23 cellular contexts compared by ENCODE assay signal in genomic region chr2:66462196-66462825, GRCh38. TPM values are rescaled to one million over a fixed set of nuclear protein-coding genes. Genes with fewer than 3 reads are reported as not detected.
A peak's percentile ranks its signal among the peaks of the same experiment; 100 is the strongest.
DNase-seq lines count a peak whose midpoint lies in the region; ATAC-seq and TF ChIP-seq lines count a peak whose summit lies in the region.
"Had no signal": no experiment of that assay in that cellular context is flagged by ENCODE, and none has a peak within 500 bp of the region (broad histone marks: within the 10 kb centered on the region; RNA-seq: fewer than 3 reads in every experiment).

No MANE protein-coding gene starts in this region.

- H2BK120ac ChIP-seq in IMR-90 (ENCODE audit: low read depth, low read length): no peak overlapping the region

- no peak overlapping the region for H3K14ac ChIP-seq in IMR-90 (replicated peaks; ENCODE audit: low read depth, low read length)

- no peaks in the 10 kb centered on the region for H3K27me3 ChIP-seq in IMR-90 (ENCODE audit: control insufficient read depth, insufficient read depth, low read length)
- H3K27me3 ChIP-seq in sigmoid colon: no peaks in the 10 kb centered on the region
- H3K27me3 ChIP-seq: heart right ventricle, SJCRH30 had no signal

- H2BK20ac ChIP-seq in IMR-90 (ENCODE audit: low read depth, low read length): no peak overlapping the region

- no peak overlapping the region for H4K5ac ChIP-seq in IMR-90 (ENCODE audit: low read depth, low read length)

- no peak overlapping the region; the same call in 1 of the 2 replicates for H3K18ac ChIP-seq in IMR-90 (ENCODE audit: low read depth, low read length)

- H4K91ac ChIP-seq in IMR-90 (ENCODE audit: insufficient read depth, low read depth, low read length): no peak overlapping the region

- H2AK5ac ChIP-seq in IMR-90 (ENCODE audit: low read depth, low read length): no peak overlapping the region

- no peak overlapping the region for H3K4ac ChIP-seq in IMR-90 (ENCODE audit: low read depth, low read length)

- WGBS in IMR-90 (ENCODE audit: extremely low coverage in 2 of 2, insufficient read length in 1 of 2), 2 experiments: 20% methylated on average over 1 of the region's 8 CpGs; no CpG with 5 or more reads in 1 of the 2 experiments
- WGBS in sigmoid colon, 2 donors: 74 to 76% methylated on average over 8 of the region's 8 CpGs

- 0 out of 2 replicates have a peak overlapping the region, but pooled peaks have one; percentile 19 for H3K9ac ChIP-seq in IMR-90 (ENCODE audit: low read depth, low read length)

- H3K9me3 ChIP-seq in IMR-90 (ENCODE audit: control insufficient read depth, insufficient read depth, low read length) (no peaks in the 10 kb centered on the region), sigmoid colon (no peaks in the 10 kb centered on the region)
- H3K9me3 ChIP-seq: heart right ventricle, psoas muscle, SJCRH30 had no signal

- TF ChIP-seq RAD21 in IMR-90 (IDR thresholded peaks at IDR 0.05; ENCODE audit: low read length): no peak

- no peak overlapping the region for H4K8ac ChIP-seq in IMR-90 (ENCODE audit: low read depth in 2 of 2, low read length in 2 of 2)

- H3K9me1 ChIP-seq in IMR-90 (ENCODE audit: insufficient read depth, low read length): peaks cover 21% of the 10 kb centered on the region

- H3K79me1 ChIP-seq in IMR-90 (ENCODE audit: low read depth in 1 of 2, low read length in 2 of 2): peaks cover 5 to 78% of the 10 kb centered on the region in 2 experiments

- BruUV-seq in IMR-90 (replicated peaks; lab: Mats Ljungman, UMichigan): no TSS peak

- ATAC-seq in IMR-90 (ENCODE audit: low read depth) (peak; percentile 25), HG02588 (IDR thresholded peaks at IDR 0.05; ENCODE audit: unreplicated experiment) (no peak)
- ATAC-seq: HCT116, heart right ventricle, natural killer cell, psoas muscle, WTC11 had no signal

- no peak overlapping the region for H2AFZ ChIP-seq in IMR-90 (replicated peaks; ENCODE audit: low read length, poor library complexity)
- H2AFZ ChIP-seq: PC-9 had no signal

- no peak overlapping the region for H2AK9ac ChIP-seq in IMR-90 (replicated peaks; ENCODE audit: low read depth, low read length, poor library complexity)

- H3K4me3 ChIP-seq in IMR-90 (ENCODE audit: insufficient read depth, low read depth, low read length) (no peak overlapping the region), sigmoid colon (no peak overlapping the region)
- H3K4me3 ChIP-seq: heart right ventricle, PC-9, psoas muscle, SJCRH30 had no signal

- CTCF ChIA-PET in IMR-90 (lab: Yijun Ruan, JAX) (interaction anchor here (0.5 kb wide), 1 partner anchor 1574 kb away, joined by 4 read pairs; no protein-coding TSS in a partner anchor), GM10248 (lab: Yijun Ruan, JAX) (interaction anchor here (0.9 to 1.6 kb wide), 2 partner anchors 10 to 30 kb away, joined by 3 to 5 read pairs; no protein-coding TSS in a partner anchor)

- dilution Hi-C loops in IMR-90 (cut with HindIII; ENCODE audit: low sequenced_read_pairs, unreplicated experiment): no loop called here

- in situ Hi-C loops in IMR-90 (cut with MboI; ENCODE audit: low sequenced_read_pairs): no loop called here

- H3K36me3 ChIP-seq in IMR-90 (ENCODE audit: control insufficient read depth, insufficient read depth, low read length) (peaks cover 47% of the 10 kb centered on the region), sigmoid colon (peaks cover 0 to 58% (median 5%) of the 10 kb centered on the region in 4 donors)
- H3K36me3 ChIP-seq: SJCRH30 had no signal

- peak overlapping the region; percentile 56 for H3K4me2 ChIP-seq in IMR-90 (ENCODE audit: low read depth, low read length)
- H3K4me2 ChIP-seq: PC-9 had no signal

- no peak for TF ChIP-seq EP300 in sigmoid colon (IDR thresholded peaks at IDR 0.05)

- peak overlapping the region; percentile 22; the same call in 1 of the 2 replicates for H3K23ac ChIP-seq in IMR-90 (ENCODE audit: low read depth, low read length)

- H2BK5ac ChIP-seq in IMR-90 (ENCODE audit: low read depth, low read length, poor library complexity, severe bottlenecking): peak overlapping the region; percentile 27

- H3K27ac ChIP-seq in IMR-90 (ENCODE audit: insufficient read depth, low read length): peak overlapping the region; percentile 53; the same call in 1 of the 2 replicates
- peak overlapping the region in 3 of 4 donors; percentile 15 to 99 (median 68) for H3K27ac ChIP-seq in sigmoid colon
- H3K27ac ChIP-seq: heart right ventricle, PC-9, psoas muscle, SJCRH30 had no signal

- peaks cover 89% of the 10 kb centered on the region for H4K20me1 ChIP-seq in IMR-90 (ENCODE audit: insufficient read depth, low read length)

- H3K4me1 ChIP-seq in IMR-90 (ENCODE audit: control insufficient read depth, insufficient read depth, low read length) (peaks cover 29% of the 10 kb centered on the region), sigmoid colon (peaks cover 0 to 100% (median 97%) of the 10 kb centered on the region in 4 donors)
- H3K4me1 ChIP-seq: SJCRH30 had no signal

- intact Hi-C loops in IMR-90 (cut with micrococcal nuclease): no loop called here
- intact Hi-C loops in sigmoid colon (cut with DNase I): loop anchor here (5.0 kb wide), 1 partner anchor 35 kb away; no protein-coding TSS in a partner anchor

- TF ChIP-seq POLR2A in IMR-90 (IDR thresholded peaks at IDR 0.05; ENCODE audit: low read depth, low read length): no peak
- no peak for TF ChIP-seq POLR2A in sigmoid colon (IDR thresholded peaks at IDR 0.05)

- TF ChIP-seq CTCF in IMR-90 (conservative IDR thresholded peaks at IDR 0.05; ENCODE audit: low read depth, low read length): no peak
- TF ChIP-seq CTCF in sigmoid colon (IDR thresholded peaks at IDR 0.05): no peak
- TF ChIP-seq CTCF in GM10248 (IDR thresholded peaks at IDR 0.05; ENCODE audit: control extremely low read depth, extremely low read depth, low read depth, missing control alignments): no peak

- H2BK15ac ChIP-seq in IMR-90 (ENCODE audit: low read depth, low read length): no peak overlapping the region

- no peak overlapping the region for H3K56ac ChIP-seq in IMR-90 (ENCODE audit: extremely low read depth, insufficient read depth, low read length)

- DNase-seq in IMR-90 (no peak), NCI-H748 treated with DMSO at 0.1 percent for 48 hours (lab: John Stamatoyannopoulos, UW) (peak; percentile 20), left kidney (ENCODE audit: low read depth, low spot score) (peak; percentile 72), sigmoid colon (no peak), GM10248 (ENCODE audit: extremely low spot score) (no peak), KG1 (lab: John Stamatoyannopoulos, UW) (no peak)
- DNase-seq: activated CD4-positive, alpha-beta memory T cell treated with anti-CD3 and anti-CD28 coated beads, Interleukin-2, amount 10 ng/mL, durations not matched to agents 7 days and 5 days; activated naive CD4-positive, alpha-beta T cell treated with Interleukin-2 at 50 U/mL for 16 hours; CD8-positive, alpha-beta memory T cell; DMS79 treated with DMSO at 0.1 percent for 48 hours; heart right ventricle; mammary epithelial cell; MM.1S; natural killer cell; NCI-H2081; NCI-H526; PC-9; psoas muscle; SJCRH30 had no signal

- POLR2A ChIA-PET in IMR-90 (lab: Charles Lee; ENCODE audit: unreplicated experiment): no interaction called here
- POLR2A ChIA-PET in GM10248 (lab: Yijun Ruan, JAX): no interaction called here

TF ChIP-seq in IMR-90, 13 proteins besides CTCF, POLR2A, EP300 and RAD21:
- TF ChIP-seq NFE2L2 (IDR thresholded peaks at IDR 0.05; ENCODE audit: low read depth, low read length): no peak
TF ChIP-seq in IMR-90: peak in this region for 0.

RNA-seq across cellular contexts. Expression of gene MEIS1, which starts 27.4 kb away (rescaled TPM):
- total RNA-seq in IMR-90 (2012; rRNA removed) (157 and 209 TPM in 2 replicates), sigmoid colon (100 to 1,000 TPM; 108 to 144 (median 128) TPM)
- polyA plus RNA-seq in IMR-90 (2012; rRNA removed) (51.8 and 54.4 TPM in 2 replicates), sigmoid colon (10 to 100 TPM in 1 of 3 donors, 1 to 10 TPM in 2; 2.8 to 14.2 (median 7.8) TPM)
- 14.0 and 21.0 TPM in 2 replicates for polyA plus RNA-seq in IMR-90 (2012; cell fraction: cytosol; rRNA removed)
- polyA plus RNA-seq in IMR-90 (2012; cell fraction: nucleus; rRNA removed; ENCODE audit: low replicate concordance): 81.4 and 209 TPM in 2 replicates
- total RNA-seq: activated CD4-positive, alpha-beta memory T cell treated with anti-CD3 and anti-CD28 coated beads, Interleukin-2, amount 10 ng/mL, durations not matched to agents 7 days and 5 days; CD8-positive, alpha-beta memory T cell; T-helper 2 cell treated with Interferon-gamma antibody and Interleukin-4, amounts not matched to agents 100 ng/mL and 5 ng/mL, for 36 hours had no signal
- polyA plus RNA-seq: CD8-positive, alpha-beta memory T cell had no signal

Comparison
In these comparisons a context has a peak if more than half of its experiments do, and no peak if none do; other contexts are left out.
1. DNase-seq: peak in NCI-H748 treated with DMSO at 0.1 percent for 48 hours (single experiment) and left kidney (single experiment); none in IMR-90 (single experiment), sigmoid colon (single experiment), GM10248 (single experiment) and KG1 (single experiment).